8 cellular contexts compared by ENCODE assay signal in the genomic region with DNA sequence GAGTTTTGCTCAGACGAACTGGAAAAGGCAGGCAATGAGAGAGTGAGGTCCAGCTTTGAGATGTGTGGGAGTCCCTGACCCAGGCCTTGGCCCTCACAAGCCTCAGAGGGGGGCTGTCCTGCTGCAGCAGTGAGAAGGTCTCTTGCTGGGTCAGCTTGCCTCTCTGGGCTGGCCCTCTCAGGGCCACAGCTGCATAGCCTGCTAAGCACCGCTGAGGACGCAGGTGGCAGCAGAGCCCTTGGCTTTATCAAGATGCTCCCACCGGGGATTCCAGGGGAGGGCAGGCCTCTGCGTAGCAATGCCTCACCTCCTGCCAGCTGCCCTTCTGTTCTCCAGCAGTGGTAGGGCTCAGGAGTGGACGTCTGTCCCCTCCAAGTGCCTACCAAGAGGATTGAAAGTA.
A peak's percentile ranks its signal among the peaks of the same experiment; 100 is the strongest.
DNase-seq lines count a peak whose midpoint lies in the region; ATAC-seq, FAIRE-seq and TF ChIP-seq lines count a peak whose summit lies in the region.

No MANE protein-coding gene starts in this region.

- no TSS peak for BruUV-seq in mammary epithelial cell (replicated peaks; lab: Mats Ljungman, UMichigan)

- no peaks in the 10 kb centered on the region for H4K20me1 ChIP-seq in mammary epithelial cell (ENCODE audit: insufficient read depth, low read length)

- no peaks in the 10 kb centered on the region for H3K9me3 ChIP-seq in mammary epithelial cell (replicated peaks; ENCODE audit: insufficient read depth, low read length)
- no peaks in the 10 kb centered on the region for H3K9me3 ChIP-seq in body of pancreas
- H3K9me3 ChIP-seq in upper lobe of right lung, result no peaks in the 10 kb centered on the region

- in situ Hi-C loops in T47D (cut with HindIII; ENCODE audit: low pct_unique_long_range_greater_than_20kb, low sequenced_read_pairs), result no loop called here
- in situ Hi-C loops in mammary epithelial cell (cut with MboI; ENCODE audit: low sequenced_read_pairs in 2 of 2), result no loop called here

- 78% methylated on average over 4 of the region's 6 CpGs for WGBS in mammary epithelial cell (ENCODE audit: low coverage, missing lambda C conversion rate)
- whole genome bisulfite sequencing in body of pancreas, 2 donors, result 65 to 88% methylated on average over 1 to 6 of the region's 6 CpGs

- no peaks in the 10 kb centered on the region for H3K4me1 ChIP-seq in mammary epithelial cell (ENCODE audit: insufficient read depth, low read length)
- H3K4me1 ChIP-seq in body of pancreas, result no peaks in the 10 kb centered on the region
- H3K4me1 ChIP-seq in upper lobe of right lung, result no peaks in the 10 kb centered on the region

- H2AFZ ChIP-seq in mammary epithelial cell (ENCODE audit: low read depth, low read length), result no peak overlapping the region

- H3K36me3 ChIP-seq in mammary epithelial cell (ENCODE audit: insufficient read depth, low read length) (no peaks in the 10 kb centered on the region), body of pancreas (replicated peaks in 1 of 2; ENCODE audit: insufficient read depth in 1 of 2, low read depth in 2 of 2) (no peaks in the 10 kb centered on the region), upper lobe of right lung (no peaks in the 10 kb centered on the region)

- H3K27me3 ChIP-seq in mammary epithelial cell (ENCODE audit: insufficient read depth, low read length) (peaks cover 5% of the 10 kb centered on the region), body of pancreas (no peaks in the 10 kb centered on the region), upper lobe of right lung (no peaks in the 10 kb centered on the region)

- FAIRE-seq in GM12891 (lab: Jason Lieb, UNC), result no peak

- no peak overlapping the region for H3K27ac ChIP-seq in mammary epithelial cell (ENCODE audit: insufficient read depth, low read depth, low read length)
- H3K27ac ChIP-seq in body of pancreas, result no peak overlapping the region
- no peak overlapping the region for H3K27ac ChIP-seq in upper lobe of right lung

- CTCF ChIA-PET in mammary epithelial cell (lab: Charles Lee; ENCODE audit: low non-redundant PET), result no interaction called here

- DNase-seq in T47D (ENCODE audit: low read depth in 1 of 2, low spot score in 1 of 2), result peak; percentile 19 to 25
- no peak for DNase-seq in mammary epithelial cell
- DNase-seq in body of pancreas, result peak; percentile 18 to 36 (median 25)
- DNase-seq in left kidney (ENCODE audit: low read depth, low spot score), result peak; percentile 82
- DNase-seq in upper lobe of right lung, result no peak
- no peak for DNase-seq in GM12891 (ENCODE audit: insufficient read length, low spot score)

- H3K79me2 ChIP-seq in mammary epithelial cell (ENCODE audit: insufficient read depth, low read length), result no peaks in the 10 kb centered on the region

- no peak overlapping the region for H3K9ac ChIP-seq in mammary epithelial cell (ENCODE audit: insufficient read depth, low read length)

- intact Hi-C loops in mammary epithelial cell (cut with micrococcal nuclease), result no loop called here
- intact Hi-C loops in body of pancreas (cut with DNase I), result no loop called here
- intact Hi-C loops in upper lobe of right lung (cut with DNase I), result no loop called here

- dilution Hi-C loops in mammary epithelial cell (cut with HindIII; ENCODE audit: low sequenced_read_pairs), result no loop called here

- ATAC-seq in body of pancreas, result no peak
- peak; percentile 61 for ATAC-seq in upper lobe of right lung
- no peak for ATAC-seq in HG03097 (IDR thresholded peaks at IDR 0.05; ENCODE audit: low FRiP score, unreplicated experiment)
- ATAC-seq in GM19467 (IDR thresholded peaks at IDR 0.05; ENCODE audit: unreplicated experiment), result no peak

- H3K4me3 ChIP-seq in mammary epithelial cell (replicated peaks in 1 of 3; ENCODE audit: insufficient read depth in 1 of 3, low read depth in 2 of 3, low read length in 3 of 3) (no peak overlapping the region), body of pancreas (no peak overlapping the region), upper lobe of right lung (no peak overlapping the region)

- H3K4me2 ChIP-seq in mammary epithelial cell (ENCODE audit: insufficient read depth, low read depth, low read length), result no peak overlapping the region

- no peak for TF ChIP-seq CTCF in mammary epithelial cell (conservative IDR thresholded peaks at IDR 0.05 in 1 of 2, IDR thresholded peaks at IDR 0.05 in 1 of 2; ENCODE audit: extremely low read depth in 1 of 2, insufficient read depth in 1 of 2, low read depth in 1 of 2, low read length in 2 of 2)
- TF ChIP-seq CTCF in body of pancreas (IDR thresholded peaks at IDR 0.05), result peak in 3 of 7 experiments; percentile 22 to 38 (median 34)
- TF ChIP-seq CTCF in upper lobe of right lung (IDR thresholded peaks at IDR 0.05), result no peak

- TF ChIP-seq POLR2A in body of pancreas (IDR thresholded peaks at IDR 0.05) (no peak), GM12891 (IDR thresholded peaks at IDR 0.05; ENCODE audit: low read depth, low read length) (no peak)

TF ChIP-seq in GM12891, 5 proteins besides CTCF, POLR2A, EP300 and RAD21:
- TF ChIP-seq TAF1 (IDR thresholded peaks at IDR 0.05; ENCODE audit: low read depth, low read length) (no peak), SPI1 (IDR thresholded peaks at IDR 0.05; ENCODE audit: low read depth, low read length) (no peak), POU2F2 (IDR thresholded peaks at IDR 0.05; ENCODE audit: low read depth, low read length) (no peak), PAX5 (IDR thresholded peaks at IDR 0.05; ENCODE audit: insufficient read depth, low read length, severe bottlenecking) (no peak), POLR2AphosphoS5 (IDR thresholded peaks at IDR 0.05; ENCODE audit: low read depth, low read length) (no peak)

Comparison
In these comparisons a context has a peak if more than half of its experiments do, and no peak if none do; other contexts are left out.
1. DNase-seq: peak in T47D (2 of 2), body of pancreas (4 of 4) and left kidney (single experiment); none in mammary epithelial cell (single experiment), upper lobe of right lung (single experiment) and GM12891 (single experiment).